In the genomic region with DNA sequence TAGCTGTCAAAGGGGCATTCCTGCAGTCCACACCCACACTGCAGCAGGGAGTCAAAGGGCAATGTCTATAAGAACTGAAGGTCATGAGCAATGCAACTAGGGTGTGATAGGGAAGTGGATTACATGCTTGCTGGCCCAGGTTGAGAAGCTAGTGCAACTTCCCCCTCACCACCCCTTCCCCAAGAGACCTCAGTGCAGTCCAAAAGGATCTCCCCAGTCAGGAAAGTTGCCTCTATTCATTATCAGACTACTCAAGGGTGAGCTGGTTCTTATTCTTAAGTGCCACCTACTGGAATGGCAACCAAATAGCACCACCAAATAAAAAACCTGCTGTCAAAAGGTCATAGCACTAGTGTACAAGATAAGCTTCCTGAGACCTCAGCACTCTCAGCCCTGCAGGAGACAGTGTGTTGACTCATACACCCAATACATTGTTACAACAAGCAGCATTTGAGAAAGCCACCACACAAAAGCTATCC, we compare ENCODE assay signal across 8 cellular contexts. TPM values are rescaled to one million over a fixed set of nuclear protein-coding genes. Genes with fewer than 3 reads are reported as not detected.
A peak's percentile ranks its signal among the peaks of the same experiment; 100 is the strongest.
DNase-seq lines count a peak whose midpoint lies in the region; ATAC-seq and TF ChIP-seq lines count a peak whose summit lies in the region.

No MANE protein-coding gene starts in this region.

- H3K9me3 Mint-ChIP-seq in MCF 10A (ENCODE audit: unreplicated experiment), result no peaks in the 10 kb centered on the region

- H3K27me3 Mint-ChIP-seq in MCF 10A (ENCODE audit: insufficient read depth, unreplicated experiment), result no peaks in the 10 kb centered on the region

- TF ChIP-seq CTCF in MCF 10A (IDR thresholded peaks at IDR 0.05; ENCODE audit: unreplicated experiment), result peak; percentile 25
- TF ChIP-seq CTCF in breast epithelium (IDR thresholded peaks at IDR 0.05), result no peak
- TF ChIP-seq CTCF in astrocyte of the spinal cord (IDR thresholded peaks at IDR 0.05; ENCODE audit: low read depth, low read length), result peak; percentile 21
- no peak for TF ChIP-seq CTCF in upper lobe of right lung (IDR thresholded peaks at IDR 0.05)

- DNase-seq in MCF 10A (ENCODE audit: unreplicated experiment) (peak; percentile 63), breast epithelium (ENCODE audit: low spot score in 2 of 2) (no peak), astrocyte of the spinal cord (ENCODE audit: low read depth, low spot score) (no peak), upper lobe of right lung (no peak), T1000 (lab: John Stamatoyannopoulos, UW) (no peak)
- peak; percentile 32 for DNase-seq in Jurkat, Clone E6-1 (ENCODE audit: low read depth, low spot score)
- DNase-seq in stimulated activated naive CD4-positive, alpha-beta T cell (lab: John Stamatoyannopoulos, UW), result no peak
- no peak for DNase-seq in stimulated activated CD4-positive, alpha-beta T cell treated with anti-CD3 and anti-CD28 coated beads, Interleukin-4, amount 100 ng/mL, for 24 hours

- POLR2A ChIA-PET in MCF 10A (lab: Yijun Ruan, JAX), result interaction anchor here (0.5 to 1.1 kb wide), 6 partner anchors 9 to 393 kb away, joined by 3 to 4 read pairs (median 3); partner anchors contain the start of genes AKAP9, ANKIB1 and KRIT1

- in situ Hi-C loops in astrocyte of the spinal cord (cut with HindIII; ENCODE audit: low sequenced_read_pairs), result no loop called here

- peaks cover 0 to 14% of the 10 kb centered on the region in 2 donors for H3K9me3 ChIP-seq in breast epithelium
- H3K9me3 ChIP-seq in upper lobe of right lung, result peaks cover 9% of the 10 kb centered on the region

- no peaks in the 10 kb centered on the region for H3K36me3 Mint-ChIP-seq in MCF 10A (ENCODE audit: insufficient read depth, unreplicated experiment)

- no peak overlapping the region for H3K27ac Mint-ChIP-seq in MCF 10A (ENCODE audit: low read depth, unreplicated experiment)

- intact Hi-C loops in MCF 10A (cut with micrococcal nuclease) (loop anchor here (1.0 to 10.0 kb wide), 2 partner anchors 22 to 768 kb away; no protein-coding TSS in a partner anchor), breast epithelium (cut with DNase I; ENCODE audit: low total_unique reads) (no loop called here), upper lobe of right lung (cut with DNase I) (no loop called here)

- CTCF ChIA-PET in MCF 10A (lab: Yijun Ruan, JAX), result interaction anchor here (0.6 to 2.8 kb wide), 13 partner anchors 9 to 809 kb away, joined by 3 to 32 read pairs (median 3); no protein-coding TSS in a partner anchor

- peaks cover 26% of the 10 kb centered on the region for H3K4me1 Mint-ChIP-seq in MCF 10A (ENCODE audit: insufficient read depth, unreplicated experiment)

- no peak overlapping the region for H3K4me3 ChIP-seq in breast epithelium
- no peak overlapping the region for H3K4me3 ChIP-seq in Jurkat, Clone E6-1 (ENCODE audit: low read length)
- no peak overlapping the region for H3K4me3 ChIP-seq in astrocyte of the spinal cord (ENCODE audit: low read depth, low read length)
- no peak overlapping the region for H3K4me3 ChIP-seq in upper lobe of right lung

- no peaks in the 10 kb centered on the region for H3K4me1 ChIP-seq in breast epithelium
- H3K4me1 ChIP-seq in upper lobe of right lung, result no peaks in the 10 kb centered on the region

- no peaks in the 10 kb centered on the region for H3K36me3 ChIP-seq in breast epithelium
- no peaks in the 10 kb centered on the region for H3K36me3 ChIP-seq in upper lobe of right lung

- H3K4me3 Mint-ChIP-seq in MCF 10A (ENCODE audit: unreplicated experiment), result no peak overlapping the region

- H3K27ac ChIP-seq in breast epithelium, result no peak overlapping the region
- H3K27ac ChIP-seq in upper lobe of right lung, result no peak overlapping the region

- no peak for TF ChIP-seq POLR2A in breast epithelium (IDR thresholded peaks at IDR 0.05)

- peak; percentile 84 for ATAC-seq in upper lobe of right lung

- BruUV-seq in MCF 10A (replicated peaks; lab: Mats Ljungman, UMichigan), result no TSS peak

- no peaks in the 10 kb centered on the region for H3K27me3 ChIP-seq in breast epithelium
- H3K27me3 ChIP-seq in upper lobe of right lung, result no peaks in the 10 kb centered on the region

RNA-seq across cellular contexts. Expression of gene MTERF1, which starts 28.2 kb away (rescaled TPM):
- total RNA-seq in MCF 10A (2022) (12.9 and 17.6 TPM in 2 replicates), breast epithelium (10 to 100 TPM; 11.5 to 18.6 (median 12.5) TPM), upper lobe of right lung (13.5 TPM)
- polyA plus RNA-seq in Jurkat, Clone E6-1 (2012; ENCODE audit: insufficient read depth, insufficient read length), result 12.3 TPM

Comparison
In these comparisons a context has a peak if more than half of its experiments do, and no peak if none do; other contexts are left out.
1. DNase-seq: peak in MCF 10A (single experiment) and Jurkat, Clone E6-1 (single experiment); none in breast epithelium (0 of 2), astrocyte of the spinal cord (single experiment), upper lobe of right lung (single experiment), stimulated activated naive CD4-positive, alpha-beta T cell (0 of 6), stimulated activated CD4-positive, alpha-beta T cell treated with anti-CD3 and anti-CD28 coated beads, Interleukin-4, amount 100 ng/mL, for 24 hours (single experiment) and T1000 (single experiment).
2. CTCF ChIP-seq: peak in MCF 10A (single experiment) and astrocyte of the spinal cord (single experiment); none in breast epithelium (0 of 3) and upper lobe of right lung (single experiment).